11 cellular contexts compared by ENCODE assay signal in the genomic region with DNA sequence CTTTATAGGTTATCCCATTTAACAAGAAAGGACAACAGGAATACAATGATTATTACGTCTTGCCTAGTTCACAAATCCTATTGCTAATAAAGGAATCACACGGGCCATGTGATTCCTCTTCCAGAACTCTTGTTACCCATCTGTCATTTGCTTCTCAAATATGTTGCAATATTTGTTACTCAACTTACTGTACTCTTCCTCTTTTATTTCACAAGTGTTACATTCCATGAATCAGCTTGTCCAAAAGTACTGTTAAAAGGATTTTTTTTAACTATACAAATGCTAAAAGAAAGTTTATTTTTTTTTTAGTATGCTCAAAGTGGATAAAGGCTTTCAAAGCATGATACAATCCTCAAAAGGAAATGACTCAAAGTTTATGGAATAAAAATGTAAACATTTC. TPM values are rescaled to one million over a fixed set of nuclear protein-coding genes. Genes with fewer than 3 reads are reported as not detected.
DNase-seq lines count a peak whose midpoint lies in the region; ATAC-seq and TF ChIP-seq lines count a peak whose summit lies in the region.
"Had no signal": no experiment of that assay in that cellular context is flagged by ENCODE, and none has a peak within 500 bp of the region (broad histone marks: within the 10 kb centered on the region; RNA-seq: fewer than 3 reads in every experiment).

No MANE protein-coding gene starts in this region.

- no peaks in the 10 kb centered on the region for H3K36me3 ChIP-seq in lower lobe of right lung
- H3K36me3 ChIP-seq: thoracic aorta had no signal

- H3K9me3 ChIP-seq in lower lobe of right lung = no peaks in the 10 kb centered on the region
- H3K9me3 ChIP-seq: thoracic aorta had no signal

- intact Hi-C loops in lower lobe of right lung (cut with DNase I) = no loop called here

- TF ChIP-seq CTCF in AG10803 (conservative IDR thresholded peaks at IDR 0.05; ENCODE audit: low read length) (no peak), lower lobe of right lung (IDR thresholded peaks at IDR 0.05) (no peak)

- DNase-seq in AG10803 (ENCODE audit: low read depth) = peak; percentile 93
- DNase-seq in M059J (ENCODE audit: low read depth) = peak; percentile 78
- peak; percentile 13 for DNase-seq in brain pericyte (ENCODE audit: low read depth, low spot score)
- DNase-seq in lower lobe of right lung = no peak
- no peak for DNase-seq in caudate nucleus (lab: John Stamatoyannopoulos, UW)
- DNase-seq in NCI-H2029 (lab: John Stamatoyannopoulos, UW) = no peak
- no peak for DNase-seq in foreskin melanocyte
- DNase-seq: activated CD8-positive, alpha-beta memory T cell treated with anti-CD3 and anti-CD28 coated beads, Interleukin-2, amount 10 ng/mL, durations not matched to agents 7 days and 5 days; SHP77 had no signal

- H3K27me3 ChIP-seq in lower lobe of right lung (ENCODE audit: low read depth) = no peaks in the 10 kb centered on the region

- ATAC-seq in lower lobe of right lung = peak; percentile 65 to 79
- ATAC-seq in HG03342 (IDR thresholded peaks at IDR 0.05; ENCODE audit: unreplicated experiment) = no peak
- ATAC-seq: activated CD8-positive, alpha-beta memory T cell treated with anti-CD3 and anti-CD28 coated beads, Interleukin-2, amount 10 ng/mL, durations not matched to agents 7 days and 5 days had no signal

- peaks cover 89% of the 10 kb centered on the region for H3K4me1 ChIP-seq in lower lobe of right lung

- H3K27ac ChIP-seq in lower lobe of right lung (peak overlapping the region; percentile 19), caudate nucleus (ENCODE audit: low read depth, low read length) (no peak overlapping the region)
- H3K27ac ChIP-seq: thoracic aorta had no signal

- no peak overlapping the region for H3K4me3 ChIP-seq in AG10803 (ENCODE audit: low read length)
- H3K4me3 ChIP-seq in lower lobe of right lung = no peak overlapping the region
- H3K4me3 ChIP-seq: thoracic aorta had no signal

RNA-seq across cellular contexts. Expression of gene CD36, which starts 3.9 kb away (rescaled TPM):
- 2.0 and 9.4 TPM in 2 replicates for total RNA-seq in M059J (2014; rRNA removed; shearing (Covaris generic))
- total RNA-seq in lower lobe of right lung = 141 TPM
- total RNA-seq: activated CD8-positive, alpha-beta memory T cell treated with anti-CD3 and anti-CD28 coated beads, Interleukin-2, amount 10 ng/mL, durations not matched to agents 7 days and 5 days had no signal

Comparison
In these comparisons a context has a peak if more than half of its experiments do, and no peak if none do; other contexts are left out.
1. DNase-seq: peak in AG10803 (single experiment), M059J (single experiment) and brain pericyte (single experiment); none in lower lobe of right lung (single experiment), caudate nucleus (0 of 61), NCI-H2029 (single experiment) and foreskin melanocyte (single experiment).
2. RNA of gene CD36, which starts 3.9 kb away (total RNA-seq): 141 TPM in lower lobe of right lung (single experiment); 2.0 to 9.4 TPM in M059J; every median in the first group is over 10 times any median in the second.